ENCODE assay signal across 8 cellular contexts in genomic region chr2:85551698-85552678, GRCh38. TPM values are rescaled to one million over a fixed set of nuclear protein-coding genes. Genes with fewer than 3 reads are reported as not detected.
DNase-seq lines count a peak whose midpoint lies in the region; ATAC-seq and TF ChIP-seq lines count a peak whose summit lies in the region.

No MANE protein-coding gene starts in this region.

- peaks cover 22% of the 10 kb centered on the region for H3F3A ChIP-seq in DOHH2 (ENCODE audit: control insufficient read depth, insufficient read depth)

- H3K9me3 ChIP-seq in DOHH2 (ENCODE audit: control insufficient read depth, insufficient read depth, low read length), result no peaks in the 10 kb centered on the region

- H3K4me3 ChIP-seq in DOHH2 (ENCODE audit: low read length), result no peak overlapping the region

- H3K4me1 ChIP-seq in DOHH2 (ENCODE audit: control insufficient read depth, low read length), result no peaks in the 10 kb centered on the region

- no peaks in the 10 kb centered on the region for H3K79me2 ChIP-seq in DOHH2 (ENCODE audit: control insufficient read depth, low read length)

- no peak overlapping the region for H3K4me2 ChIP-seq in DOHH2 (ENCODE audit: low read length)

- TF ChIP-seq CTCF in DOHH2 (IDR thresholded peaks at IDR 0.05; ENCODE audit: low read depth, low read length, poor library complexity, severe bottlenecking), result peak; percentile 91

- no peaks in the 10 kb centered on the region for H3K27me3 ChIP-seq in DOHH2 (ENCODE audit: control insufficient read depth, low read length)

- H4K20me1 ChIP-seq in DOHH2 (ENCODE audit: control insufficient read depth, insufficient read depth, low read depth, low read length), result no peaks in the 10 kb centered on the region

- H3K36me3 ChIP-seq in DOHH2 (ENCODE audit: control insufficient read depth, low read length), result peaks cover 71% of the 10 kb centered on the region

- DNase-seq in HCEC 1CT (peak; percentile 60), NCI-H187 (lab: John Stamatoyannopoulos, UW) (peak; percentile 20 to 47), T-helper 2 cell (peak; percentile 56 to 84 (median 78)), amniotic epithelial cell (ENCODE audit: low read depth) (peak; percentile 68), left ventricle myocardium superior (peak; percentile 81), sciatic nerve (ENCODE audit: low spot score) (peak; percentile 90)

- no peaks in the 10 kb centered on the region for H3K9me2 ChIP-seq in DOHH2 (replicated peaks; ENCODE audit: control insufficient read depth, low read length)

- intact Hi-C loops in left ventricle myocardium superior (cut with micrococcal nuclease) (loop anchor here (1.0 kb wide), 1 partner anchor 132 kb away; no protein-coding TSS in a partner anchor), sciatic nerve (cut with DNase I) (loop anchor here (2.0 kb wide), 1 partner anchor 131 kb away; no protein-coding TSS in a partner anchor)

- no peak overlapping the region for H3K27ac ChIP-seq in DOHH2 (ENCODE audit: low read depth, low read length)

- ATAC-seq in left ventricle myocardium superior (peak; percentile 73), sciatic nerve (peak; percentile 82), HG03095 (IDR thresholded peaks at IDR 0.05; ENCODE audit: unreplicated experiment) (no peak)

RNA-seq across cellular contexts. Expression of gene GGCX, which starts 9.3 kb away (rescaled TPM):
- total RNA-seq in left ventricle myocardium superior (28.1 TPM), sciatic nerve (36.6 TPM)

RNA-seq across cellular contexts. Expression of gene MAT2A, which starts 13.0 kb away (rescaled TPM):
- 130 TPM for total RNA-seq in left ventricle myocardium superior
- 168 TPM for total RNA-seq in sciatic nerve

RNA-seq across cellular contexts. Expression of gene VAMP8, which starts 25.4 kb away (rescaled TPM):
- total RNA-seq in left ventricle myocardium superior (17.1 TPM), sciatic nerve (31.1 TPM)

RNA-seq across cellular contexts. Expression of gene VAMP5, which starts 32.2 kb away (rescaled TPM):
- total RNA-seq in left ventricle myocardium superior, result 54.8 TPM
- total RNA-seq in sciatic nerve, result 71.2 TPM

RNA-seq across cellular contexts. Expression of gene RNF181, which starts 43.6 kb away (rescaled TPM):
- 89.9 TPM for total RNA-seq in left ventricle myocardium superior
- 71.2 TPM for total RNA-seq in sciatic nerve

Comparison
In these comparisons a context has a peak if more than half of its experiments do, and no peak if none do; other contexts are left out.
1. DNase-seq: peak in every context shown above with its lines; median percentile 90 in sciatic nerve; 81 in left ventricle myocardium superior; 78 in T-helper 2 cell; 68 in amniotic epithelial cell; 60 in HCEC 1CT; 34 in NCI-H187.